ENCODE assay signal across 25 cellular contexts in the genomic region with DNA sequence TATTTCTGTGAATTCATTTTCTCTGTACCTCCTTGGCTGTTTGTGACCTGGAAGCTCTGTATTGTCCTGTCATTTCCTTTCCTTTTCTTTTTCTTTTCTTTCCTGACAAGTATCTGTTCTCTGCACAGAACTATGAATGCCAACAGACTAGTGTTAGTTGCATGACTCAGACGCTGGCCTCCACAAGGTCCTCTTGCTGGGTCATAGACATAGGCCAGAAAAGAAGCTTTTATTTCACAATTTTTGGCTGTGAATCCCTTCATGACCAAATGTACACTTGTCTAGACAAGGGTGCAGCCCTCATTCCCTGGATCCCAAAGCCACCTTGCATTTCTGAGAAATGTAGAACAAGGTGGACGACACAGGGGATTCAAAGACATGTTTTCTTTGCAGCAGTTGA.
DNase-seq lines count a peak whose midpoint lies in the region; ATAC-seq and TF ChIP-seq lines count a peak whose summit lies in the region.
"Had no signal": no experiment of that assay in that cellular context is flagged by ENCODE, and none has a peak within 500 bp of the region (broad histone marks: within the 10 kb centered on the region; RNA-seq: fewer than 3 reads in every experiment).

No MANE protein-coding gene starts in this region.

- no peaks in the 10 kb centered on the region for H3K27me3 Mint-ChIP-seq in natural killer cell (ENCODE audit: low read depth in 2 of 2)
- H3K27me3 Mint-ChIP-seq in stimulated activated memory B cell treated with anti-CD40 and anti-IgM and Interleukin-4, amounts not matched to agents 10 μg/mL and 1 μg/mL and 100 μg/mL, for 72 hours, result no peaks in the 10 kb centered on the region
- H3K27me3 Mint-ChIP-seq: activated naive CD4-positive, alpha-beta T cell treated with anti-CD3 and anti-CD28 coated beads, Interleukin-2, amount 50 U/mL, for 24 hours; type B pancreatic cell had no signal

- H3K4me1 ChIP-seq in SK-N-SH (ENCODE audit: control insufficient read depth in 1 of 2, insufficient read depth in 2 of 2, low read depth in 1 of 2, low read length in 1 of 2) (no peaks in the 10 kb centered on the region), mammary epithelial cell (ENCODE audit: insufficient read depth, low read length) (peaks cover 12% of the 10 kb centered on the region), heart left ventricle (no peaks in the 10 kb centered on the region), aorta (ENCODE audit: control insufficient read depth in 1 of 2, insufficient read depth in 2 of 2, low read length in 2 of 2) (peaks cover 0 to 6% of the 10 kb centered on the region in 2 donors)
- H3K4me1 ChIP-seq: Caco-2 had no signal

- no peaks in the 10 kb centered on the region for H3F3A ChIP-seq in SK-N-SH (replicated peaks; ENCODE audit: insufficient read depth)

- H3K9me3 ChIP-seq in SK-N-SH, result no peaks in the 10 kb centered on the region
- no peaks in the 10 kb centered on the region for H3K9me3 ChIP-seq in mammary epithelial cell (replicated peaks; ENCODE audit: insufficient read depth, low read length)
- no peaks in the 10 kb centered on the region for H3K9me3 ChIP-seq in heart left ventricle
- no peaks in the 10 kb centered on the region for H3K9me3 ChIP-seq in aorta (ENCODE audit: control insufficient read depth, low read length)
- H3K9me3 ChIP-seq: Caco-2, stomach had no signal

- H3K9me3 Mint-ChIP-seq in natural killer cell, result no peaks in the 10 kb centered on the region
- no peaks in the 10 kb centered on the region for H3K9me3 Mint-ChIP-seq in stimulated activated memory B cell treated with anti-CD40 and anti-IgM and Interleukin-4, amounts not matched to agents 10 μg/mL and 1 μg/mL and 100 μg/mL, for 72 hours
- H3K9me3 Mint-ChIP-seq: activated T-cell treated with anti-CD3 and anti-CD28 coated beads, Interleukin-2, amount 50 U/mL, for 4 hours; type B pancreatic cell had no signal

- no peak for TF ChIP-seq RAD21 in SK-N-SH (IDR thresholded peaks at IDR 0.05; ENCODE audit: low read length)

- in situ Hi-C loops in mammary epithelial cell (cut with MboI; ENCODE audit: low sequenced_read_pairs in 2 of 2), result loop anchor here in 1 of 2 donors (25.0 kb wide), 1 partner anchor 528 kb away; no protein-coding TSS in a partner anchor

- H3K9ac ChIP-seq in SK-N-SH, result no peak overlapping the region
- H3K9ac ChIP-seq in mammary epithelial cell (ENCODE audit: insufficient read depth, low read length), result no peak overlapping the region

- TF ChIP-seq CTCF in SK-N-SH (IDR thresholded peaks at IDR 0.05), result no peak
- no peak for TF ChIP-seq CTCF in mammary epithelial cell (conservative IDR thresholded peaks at IDR 0.05 in 1 of 2, IDR thresholded peaks at IDR 0.05 in 1 of 2; ENCODE audit: extremely low read depth in 1 of 2, insufficient read depth in 1 of 2, low read depth in 1 of 2, low read length in 2 of 2)
- TF ChIP-seq CTCF in heart left ventricle (IDR thresholded peaks at IDR 0.05), result no peak
- no peak for TF ChIP-seq CTCF in GM10248 (IDR thresholded peaks at IDR 0.05; ENCODE audit: control extremely low read depth, extremely low read depth, low read depth, missing control alignments)
- no peak for TF ChIP-seq CTCF in natural killer cell (IDR thresholded peaks at IDR 0.05)

- POLR2A ChIA-PET in SK-N-SH (lab: Yijun Ruan, JAX) (no interaction called here), GM10248 (lab: Yijun Ruan, JAX) (no interaction called here)

- H3K27ac ChIP-seq in SK-N-SH (ENCODE audit: low read depth in 2 of 2, low read length in 1 of 2) (no peak overlapping the region), mammary epithelial cell (ENCODE audit: insufficient read depth, low read depth, low read length) (no peak overlapping the region), heart left ventricle (no peak overlapping the region), aorta (ENCODE audit: low read depth in 1 of 2, low read length in 2 of 2) (no peak overlapping the region)
- H3K27ac ChIP-seq: 22Rv1, epithelial cell of prostate, RWPE1, stomach had no signal

- no peaks in the 10 kb centered on the region for H3K79me2 ChIP-seq in SK-N-SH (ENCODE audit: insufficient read depth)
- H3K79me2 ChIP-seq in mammary epithelial cell (ENCODE audit: insufficient read depth, low read length), result no peaks in the 10 kb centered on the region

- 71% methylated on average over 2 of the region's 2 CpGs for WGBS in SK-N-SH (ENCODE audit: low lambda C conversion rate)
- 22% methylated on average over 2 of the region's 2 CpGs for WGBS in mammary epithelial cell (ENCODE audit: low coverage, missing lambda C conversion rate)
- WGBS in heart left ventricle, 4 donors, result 68 to 79% (median 75%) methylated on average over 2 of the region's 2 CpGs
- WGBS in aorta, 2 donors, result 21 to 27% methylated on average over 2 of the region's 2 CpGs

- H2AFZ ChIP-seq in SK-N-SH (ENCODE audit: low read depth) (no peak overlapping the region), mammary epithelial cell (ENCODE audit: low read depth, low read length) (no peak overlapping the region)

- BruUV-seq in mammary epithelial cell (replicated peaks; lab: Mats Ljungman, UMichigan), result no TSS peak

- H4K20me1 ChIP-seq in SK-N-SH (ENCODE audit: insufficient read depth), result no peaks in the 10 kb centered on the region
- H4K20me1 ChIP-seq in mammary epithelial cell (ENCODE audit: insufficient read depth, low read length), result no peaks in the 10 kb centered on the region

- H3K9me2 ChIP-seq in SK-N-SH, result no peaks in the 10 kb centered on the region

- no peak for TF ChIP-seq EP300 in SK-N-SH (IDR thresholded peaks at IDR 0.05; ENCODE audit: borderline replicate concordance in 1 of 2, low read depth in 1 of 2, low read length in 1 of 2)

- dilution Hi-C loops in mammary epithelial cell (cut with HindIII; ENCODE audit: low sequenced_read_pairs), result loop anchor here (5.0 kb wide), 1 partner anchor 68 kb away; no protein-coding TSS in a partner anchor

- H3K27ac Mint-ChIP-seq in natural killer cell, result no peak overlapping the region
- H3K27ac Mint-ChIP-seq in stimulated activated memory B cell treated with anti-CD40 and anti-IgM and Interleukin-4, amounts not matched to agents 10 μg/mL and 1 μg/mL and 100 μg/mL, for 72 hours, result no peak overlapping the region
- H3K27ac Mint-ChIP-seq: activated naive CD4-positive, alpha-beta T cell treated with anti-CD3 and anti-CD28 coated beads, Interleukin-2, amount 50 U/mL, for 24 hours; type B pancreatic cell had no signal

- peak; percentile 44; the same call in 1 of the 3 replicates for ATAC-seq in SK-N-SH treated with all-trans-retinoic acid at 6 μM for 48 hours
- peak in 3 of 4 donors; percentile 24 to 86 (median 80) for ATAC-seq in heart left ventricle
- peak; percentile 64 for ATAC-seq in aorta (ENCODE audit: low FRiP score)
- ATAC-seq in natural killer cell, result no peak
- ATAC-seq in stimulated activated memory B cell treated with anti-CD40 and anti-IgM and Interleukin-4, amounts not matched to agents 10 μg/mL and 1 μg/mL and 100 μg/mL, for 72 hours, result no peak
- ATAC-seq: activated T-cell treated with anti-CD3 and anti-CD28 coated beads, Interleukin-2, amount 50 U/mL, for 4 hours; left colon had no signal

- H3K4me2 ChIP-seq in SK-N-SH, result no peak overlapping the region
- no peak overlapping the region for H3K4me2 ChIP-seq in mammary epithelial cell (ENCODE audit: insufficient read depth, low read depth, low read length)

- H3K27me3 ChIP-seq in SK-N-SH (ENCODE audit: insufficient read depth) (no peaks in the 10 kb centered on the region), mammary epithelial cell (ENCODE audit: insufficient read depth, low read length) (no peaks in the 10 kb centered on the region), heart left ventricle (no peaks in the 10 kb centered on the region), aorta (ENCODE audit: control insufficient read depth in 1 of 2, insufficient read depth in 2 of 2, low read length in 1 of 2) (no peaks in the 10 kb centered on the region)
- H3K27me3 ChIP-seq: stomach had no signal

- no peak overlapping the region for H3K4me3 ChIP-seq in SK-N-SH (ENCODE audit: low read depth in 2 of 2, low read length in 1 of 2)
- no peak overlapping the region for H3K4me3 ChIP-seq in mammary epithelial cell (replicated peaks in 1 of 3; ENCODE audit: insufficient read depth in 1 of 3, low read depth in 2 of 3, low read length in 3 of 3)
- H3K4me3 ChIP-seq in heart left ventricle, result no peak overlapping the region
- no peak overlapping the region for H3K4me3 ChIP-seq in aorta (ENCODE audit: low read length in 2 of 2)
- H3K4me3 ChIP-seq: stomach had no signal

- no peak overlapping the region for H3K4me3 Mint-ChIP-seq in natural killer cell
- H3K4me3 Mint-ChIP-seq in stimulated activated memory B cell treated with anti-CD40 and anti-IgM and Interleukin-4, amounts not matched to agents 10 μg/mL and 1 μg/mL and 100 μg/mL, for 72 hours, result no peak overlapping the region
- H3K4me3 Mint-ChIP-seq: activated naive CD4-positive, alpha-beta T cell treated with anti-CD3 and anti-CD28 coated beads, Interleukin-2, amount 50 U/mL, for 24 hours; activated T-cell treated with anti-CD3 and anti-CD28 coated beads, Interleukin-2, amount 50 U/mL, for 4 hours; type B pancreatic cell had no signal

- H3K4me1 Mint-ChIP-seq in natural killer cell, result no peaks in the 10 kb centered on the region
- no peaks in the 10 kb centered on the region for H3K4me1 Mint-ChIP-seq in stimulated activated memory B cell treated with anti-CD40 and anti-IgM and Interleukin-4, amounts not matched to agents 10 μg/mL and 1 μg/mL and 100 μg/mL, for 72 hours
- H3K4me1 Mint-ChIP-seq: activated naive CD4-positive, alpha-beta T cell treated with anti-CD3 and anti-CD28 coated beads, Interleukin-2, amount 50 U/mL, for 24 hours had no signal

- TF ChIP-seq POLR2A in heart left ventricle (IDR thresholded peaks at IDR 0.05), result no peak

- CTCF ChIA-PET in SK-N-SH (lab: Yijun Ruan, JAX) (interaction anchor here (1.7 kb wide), 1 partner anchor 21 kb away, joined by 6 read pairs; no protein-coding TSS in a partner anchor), mammary epithelial cell (lab: Charles Lee; ENCODE audit: low non-redundant PET) (no interaction called here), GM10248 (lab: Yijun Ruan, JAX) (interaction anchor here (0.8 to 1.2 kb wide), 2 partner anchors 15 to 21 kb away, joined by 3 to 4 read pairs; no protein-coding TSS in a partner anchor)

- intact Hi-C loops in mammary epithelial cell (cut with micrococcal nuclease) (no loop called here), heart left ventricle (cut with DNase I) (loop anchor here in 1 of 10 donors (10.0 kb wide), 1 partner anchor 161 kb away; no protein-coding TSS in a partner anchor), aorta (cut with DNase I) (no loop called here), natural killer cell (cut with micrococcal nuclease) (no loop called here)

- DNase-seq in SK-N-SH (no peak), mammary epithelial cell (peak; percentile 52), heart left ventricle (peak in 1 of 5 donors; percentile 28), aorta (peak in 1 of 2 donors; percentile 59), GM10248 (ENCODE audit: extremely low spot score) (no peak), natural killer cell (no peak)
- DNase-seq: activated CD4-positive, alpha-beta T cell treated with anti-CD3 and anti-CD28 coated beads for 1 hour; activated CD8-positive, alpha-beta memory T cell treated with anti-CD3 and anti-CD28 coated beads for 24 hours; activated T-cell treated with anti-CD3 and anti-CD28 coated beads, Interleukin-2, amount 50 U/mL, for 4 hours; Caco-2; left colon; NCI-H1417 treated with DMSO at 0.1 percent for 48 hours; NCI-H526; posterior cingulate gyrus; small intestine; stimulated activated CD4-positive, alpha-beta T cell treated with anti-CD3 and anti-CD28 coated beads, Interleukin-2, amount 100 ng/mL, for 48 hours; stomach; SW 1271 had no signal

- H3K36me3 ChIP-seq in SK-N-SH (replicated peaks in 1 of 2; ENCODE audit: control insufficient read depth in 1 of 2, insufficient read depth in 2 of 2, low read length in 1 of 2) (no peaks in the 10 kb centered on the region), mammary epithelial cell (ENCODE audit: insufficient read depth, low read length) (no peaks in the 10 kb centered on the region), heart left ventricle (no peaks in the 10 kb centered on the region), aorta (ENCODE audit: control insufficient read depth in 1 of 2, insufficient read depth in 2 of 2, low read length in 1 of 2) (no peaks in the 10 kb centered on the region)
- H3K36me3 ChIP-seq: stomach had no signal

- H3K36me3 Mint-ChIP-seq in natural killer cell, result no peaks in the 10 kb centered on the region
- no peaks in the 10 kb centered on the region for H3K36me3 Mint-ChIP-seq in stimulated activated memory B cell treated with anti-CD40 and anti-IgM and Interleukin-4, amounts not matched to agents 10 μg/mL and 1 μg/mL and 100 μg/mL, for 72 hours
- H3K36me3 Mint-ChIP-seq: activated naive CD4-positive, alpha-beta T cell treated with anti-CD3 and anti-CD28 coated beads, Interleukin-2, amount 50 U/mL, for 24 hours had no signal

Comparison
In these comparisons a context has a peak if more than half of its experiments do, and no peak if none do; other contexts are left out.
1. ATAC-seq: peak in SK-N-SH treated with all-trans-retinoic acid at 6 μM for 48 hours (single experiment), heart left ventricle (3 of 4) and aorta (single experiment); none in natural killer cell (0 of 3) and stimulated activated memory B cell treated with anti-CD40 and anti-IgM and Interleukin-4, amounts not matched to agents 10 μg/mL and 1 μg/mL and 100 μg/mL, for 72 hours (single experiment).